1 cellular context compared by ENCODE assay signal in the genomic region with DNA sequence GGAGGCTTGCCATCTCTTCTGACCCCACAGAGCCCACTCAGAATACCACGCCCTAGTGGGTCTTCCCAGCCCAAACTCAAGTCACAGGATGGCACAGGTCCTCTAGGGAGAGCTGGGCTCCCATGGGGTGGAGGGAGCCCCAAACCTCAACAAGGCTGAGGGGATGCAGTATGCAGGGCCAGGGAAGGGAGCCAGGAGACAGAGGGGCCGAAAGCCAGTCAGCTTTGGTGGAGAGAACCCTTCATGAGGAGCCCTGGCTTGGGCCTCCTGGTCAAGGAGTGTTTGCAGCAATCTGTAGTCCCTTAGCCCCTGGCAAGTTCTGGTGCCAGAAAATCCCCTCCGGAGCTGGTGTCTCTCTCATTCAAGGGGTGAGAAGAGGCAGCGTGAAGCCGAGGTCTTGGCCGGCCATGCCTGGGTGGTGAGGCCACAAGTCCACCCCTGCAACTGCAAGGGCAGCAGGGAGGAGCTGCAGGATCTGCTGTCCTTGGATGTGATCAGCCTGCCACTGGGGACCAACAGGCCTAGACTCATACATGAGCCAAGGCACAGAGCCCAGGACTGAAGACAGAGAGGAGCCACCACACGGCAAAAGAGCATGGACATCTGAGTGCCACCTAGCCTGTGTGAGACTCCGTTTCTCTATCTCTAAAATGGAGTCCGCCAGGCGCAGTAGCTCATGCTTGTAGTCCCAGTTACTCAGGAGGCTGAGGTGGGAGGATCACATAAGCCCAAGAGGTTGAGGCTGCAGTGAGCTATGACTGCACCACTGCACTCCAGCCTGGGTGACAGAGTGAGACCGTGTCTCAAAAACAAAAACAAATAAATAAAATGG.
TF ChIP-seq lines count a peak whose summit lies in the region.

No MANE protein-coding gene starts in this region.

TF ChIP-seq in endothelial cell of umbilical vein, 7 proteins besides CTCF, POLR2A, EP300 and RAD21:
- no peak for TF ChIP-seq JUN (IDR thresholded peaks at IDR 0.05; ENCODE audit: borderline replicate concordance, insufficient read depth, insufficient read length, low read depth)
- TF ChIP-seq FOS (IDR thresholded peaks at IDR 0.05; ENCODE audit: borderline replicate concordance, insufficient read depth, low read length): no peak
